8 cellular contexts compared by ENCODE assay signal in genomic region chr15:24955549-24955929, GRCh38. TPM values are rescaled to one million over a fixed set of nuclear protein-coding genes. Genes with fewer than 3 reads are reported as not detected.
DNase-seq lines count a peak whose midpoint lies in the region; ATAC-seq and TF ChIP-seq lines count a peak whose summit lies in the region.

No MANE protein-coding gene starts in this region.

- peak overlapping the region; percentile 98 for H3K9ac ChIP-seq in NT2/D1 (ENCODE audit: insufficient read length, low read depth)

- TF ChIP-seq CTCF in AG09309 (IDR thresholded peaks at IDR 0.05; ENCODE audit: control insufficient read depth, insufficient read depth, low read depth, low read length, missing control alignments), result no peak

- DNase-seq in AG09309 (ENCODE audit: low read depth), result no peak
- no peak for DNase-seq in NT2/D1 (ENCODE audit: low read depth, low spot score)
- peak; percentile 4 for DNase-seq in activated naive CD8-positive, alpha-beta T cell treated with anti-CD3 and anti-CD28 coated beads for 36 hours
- DNase-seq in iPS DF 6.9 (ENCODE audit: low read depth, low spot score), result no peak
- peak; percentile 6 for DNase-seq in stimulated activated CD4-positive, alpha-beta T cell treated with anti-CD3 and anti-CD28 coated beads, Interleukin-15, amount 100 ng/mL, for 24 hours
- DNase-seq in HT-29 (ENCODE audit: low spot score), result no peak

- H3K27me3 ChIP-seq in NT2/D1 (ENCODE audit: insufficient read depth, insufficient read length) (no peaks in the 10 kb centered on the region), iPS DF 6.9 (ENCODE audit: control insufficient read depth, insufficient read depth, low read length) (no peaks in the 10 kb centered on the region)

- H3K4me1 ChIP-seq in NT2/D1 (ENCODE audit: insufficient read depth, insufficient read length), result no peaks in the 10 kb centered on the region
- H3K4me1 ChIP-seq in iPS DF 6.9 (ENCODE audit: control insufficient read depth, insufficient read depth, low read length), result no peaks in the 10 kb centered on the region

- H3K4me1 Mint-ChIP-seq in activated naive CD8-positive, alpha-beta T cell treated with anti-CD3 and anti-CD28 coated beads for 36 hours, result peaks cover 5% of the 10 kb centered on the region

- no CpG with 5 or more reads among the region's 30 CpGs for WGBS in iPS DF 6.9 (ENCODE audit: insufficient coverage, insufficient read length)

- H3K9me3 Mint-ChIP-seq in activated naive CD8-positive, alpha-beta T cell treated with anti-CD3 and anti-CD28 coated beads for 36 hours, result peaks cover 9% of the 10 kb centered on the region

- no peaks in the 10 kb centered on the region for H3K27me3 Mint-ChIP-seq in activated naive CD8-positive, alpha-beta T cell treated with anti-CD3 and anti-CD28 coated beads for 36 hours

- ATAC-seq in HG03196 (IDR thresholded peaks at IDR 0.05; ENCODE audit: unreplicated experiment), result no peak
- ATAC-seq in GM18870 (IDR thresholded peaks at IDR 0.05; ENCODE audit: unreplicated experiment), result no peak

- peak overlapping the region; percentile 97 for H3K4me3 ChIP-seq in AG09309 (ENCODE audit: control insufficient read depth, low read depth, low read length)
- peak overlapping the region; percentile 99 for H3K4me3 ChIP-seq in NT2/D1 (ENCODE audit: insufficient read length, low read depth)
- H3K4me3 ChIP-seq in iPS DF 6.9 (ENCODE audit: low read length), result peak overlapping the region; percentile 91

- H3K9me3 ChIP-seq in NT2/D1 (ENCODE audit: insufficient read depth, low read length) (no peaks in the 10 kb centered on the region), iPS DF 6.9 (ENCODE audit: control insufficient read depth, insufficient read depth, low read length) (no peaks in the 10 kb centered on the region)

- H3K36me3 Mint-ChIP-seq in activated naive CD8-positive, alpha-beta T cell treated with anti-CD3 and anti-CD28 coated beads for 36 hours, result peaks cover 27% of the 10 kb centered on the region

- H3K36me3 ChIP-seq in NT2/D1 (ENCODE audit: insufficient read depth, insufficient read length, low read length) (peaks cover 19% of the 10 kb centered on the region), iPS DF 6.9 (ENCODE audit: control insufficient read depth, insufficient read depth, low read length) (no peaks in the 10 kb centered on the region)

- peak overlapping the region; percentile 93 for H3K27ac Mint-ChIP-seq in activated naive CD8-positive, alpha-beta T cell treated with anti-CD3 and anti-CD28 coated beads for 36 hours

- H3K27ac ChIP-seq in iPS DF 6.9 (ENCODE audit: low read length), result no peak overlapping the region

- H3K4me3 Mint-ChIP-seq in activated naive CD8-positive, alpha-beta T cell treated with anti-CD3 and anti-CD28 coated beads for 36 hours, result peak overlapping the region; percentile 84

RNA-seq across cellular contexts. Expression of gene SNRPN, which starts 0.8 kb away (rescaled TPM):
- 10 to 100 TPM; 66.7 to 68.2 TPM for total RNA-seq in activated naive CD8-positive, alpha-beta T cell treated with anti-CD3 and anti-CD28 coated beads for 36 hours
- not detected in 2 replicates for total RNA-seq in HT-29 (2014; rRNA removed; shearing (Covaris generic))

RNA-seq across cellular contexts. Expression of gene SNURF, which starts 0.8 kb away (rescaled TPM):
- 10 to 100 TPM; 19.6 to 21.6 TPM for total RNA-seq in activated naive CD8-positive, alpha-beta T cell treated with anti-CD3 and anti-CD28 coated beads for 36 hours
- not detected in 2 replicates for total RNA-seq in HT-29 (2014; rRNA removed; shearing (Covaris generic))

Comparison
In these comparisons a context has a peak if more than half of its experiments do, and no peak if none do; other contexts are left out.
1. DNase-seq: peak in activated naive CD8-positive, alpha-beta T cell treated with anti-CD3 and anti-CD28 coated beads for 36 hours (single experiment) and stimulated activated CD4-positive, alpha-beta T cell treated with anti-CD3 and anti-CD28 coated beads, Interleukin-15, amount 100 ng/mL, for 24 hours (single experiment); none in AG09309 (single experiment), NT2/D1 (single experiment), iPS DF 6.9 (single experiment) and HT-29 (single experiment).
2. RNA of gene SNRPN, which starts 0.8 kb away (total RNA-seq): 66.7 to 68.2 TPM in activated naive CD8-positive, alpha-beta T cell treated with anti-CD3 and anti-CD28 coated beads for 36 hours; not detected in HT-29; every median in the first group is over 10 times any median in the second.
3. RNA of gene SNURF, which starts 0.8 kb away (total RNA-seq): 19.6 to 21.6 TPM in activated naive CD8-positive, alpha-beta T cell treated with anti-CD3 and anti-CD28 coated beads for 36 hours; not detected in HT-29; every median in the first group is over 10 times any median in the second.
4. Peak in every context shown above with its lines, with median percentiles within 50 percentile points of each other: H3K4me3 ChIP-seq.